In the genomic region with DNA sequence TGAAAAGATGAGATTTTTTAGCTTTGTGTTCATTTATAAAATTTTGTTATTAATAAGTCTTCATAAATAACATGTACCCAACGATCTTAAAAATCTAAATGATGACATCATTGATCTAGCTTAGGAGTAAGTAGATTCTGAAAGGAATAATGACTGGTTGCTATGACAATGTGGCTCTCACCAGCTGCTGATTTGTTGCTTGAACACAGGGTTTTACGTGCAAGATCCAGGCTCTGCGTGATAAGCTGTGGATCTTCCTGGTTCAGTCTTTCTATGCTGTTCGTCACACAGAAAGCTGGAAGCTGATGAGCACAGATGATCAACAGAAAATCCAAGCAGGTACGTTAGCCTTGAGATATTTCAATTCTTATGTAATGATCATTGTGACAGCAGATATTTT, we compare ENCODE assay signal across 2 cellular contexts.
TF ChIP-seq lines count a peak whose summit lies in the region.

No MANE protein-coding gene starts in this region.

TF ChIP-seq in IMR-90, 13 proteins besides CTCF, POLR2A, EP300 and RAD21:
- TF ChIP-seq NFE2L2 (IDR thresholded peaks at IDR 0.05; ENCODE audit: low read depth, low read length) (no peak), MXI1 (IDR thresholded peaks at IDR 0.05; ENCODE audit: borderline replicate concordance, low read depth, low read length) (no peak), RFX5 (IDR thresholded peaks at IDR 0.05; ENCODE audit: low read depth, low read length) (no peak), MAZ (IDR thresholded peaks at IDR 0.05; ENCODE audit: borderline replicate concordance, low read depth, low read length) (no peak)
- TF ChIP-seq, protein P1, sequence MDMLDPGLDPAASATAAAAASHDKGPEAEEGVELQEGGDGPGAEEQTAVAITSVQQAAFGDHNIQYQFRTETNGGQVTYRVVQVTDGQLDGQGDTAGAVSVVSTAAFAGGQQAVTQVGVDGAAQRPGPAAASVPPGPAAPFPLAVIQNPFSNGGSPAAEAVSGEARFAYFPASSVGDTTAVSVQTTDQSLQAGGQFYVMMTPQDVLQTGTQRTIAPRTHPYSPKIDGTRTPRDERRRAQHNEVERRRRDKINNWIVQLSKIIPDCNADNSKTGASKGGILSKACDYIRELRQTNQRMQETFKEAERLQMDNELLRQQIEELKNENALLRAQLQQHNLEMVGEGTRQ (IDR thresholded peaks at IDR 0.05; ENCODE audit: low read depth, low read length) = no peak

TF ChIP-seq in neural cell, 6 proteins besides CTCF, POLR2A, EP300 and RAD21:
- TF ChIP-seq SMC3 (conservative IDR thresholded peaks at IDR 0.05; ENCODE audit: poor library complexity) = peak; percentile 42
- TF ChIP-seq TAF1 (IDR thresholded peaks at IDR 0.05; ENCODE audit: low read depth) = peak; percentile 97
- TF ChIP-seq, protein P2, sequence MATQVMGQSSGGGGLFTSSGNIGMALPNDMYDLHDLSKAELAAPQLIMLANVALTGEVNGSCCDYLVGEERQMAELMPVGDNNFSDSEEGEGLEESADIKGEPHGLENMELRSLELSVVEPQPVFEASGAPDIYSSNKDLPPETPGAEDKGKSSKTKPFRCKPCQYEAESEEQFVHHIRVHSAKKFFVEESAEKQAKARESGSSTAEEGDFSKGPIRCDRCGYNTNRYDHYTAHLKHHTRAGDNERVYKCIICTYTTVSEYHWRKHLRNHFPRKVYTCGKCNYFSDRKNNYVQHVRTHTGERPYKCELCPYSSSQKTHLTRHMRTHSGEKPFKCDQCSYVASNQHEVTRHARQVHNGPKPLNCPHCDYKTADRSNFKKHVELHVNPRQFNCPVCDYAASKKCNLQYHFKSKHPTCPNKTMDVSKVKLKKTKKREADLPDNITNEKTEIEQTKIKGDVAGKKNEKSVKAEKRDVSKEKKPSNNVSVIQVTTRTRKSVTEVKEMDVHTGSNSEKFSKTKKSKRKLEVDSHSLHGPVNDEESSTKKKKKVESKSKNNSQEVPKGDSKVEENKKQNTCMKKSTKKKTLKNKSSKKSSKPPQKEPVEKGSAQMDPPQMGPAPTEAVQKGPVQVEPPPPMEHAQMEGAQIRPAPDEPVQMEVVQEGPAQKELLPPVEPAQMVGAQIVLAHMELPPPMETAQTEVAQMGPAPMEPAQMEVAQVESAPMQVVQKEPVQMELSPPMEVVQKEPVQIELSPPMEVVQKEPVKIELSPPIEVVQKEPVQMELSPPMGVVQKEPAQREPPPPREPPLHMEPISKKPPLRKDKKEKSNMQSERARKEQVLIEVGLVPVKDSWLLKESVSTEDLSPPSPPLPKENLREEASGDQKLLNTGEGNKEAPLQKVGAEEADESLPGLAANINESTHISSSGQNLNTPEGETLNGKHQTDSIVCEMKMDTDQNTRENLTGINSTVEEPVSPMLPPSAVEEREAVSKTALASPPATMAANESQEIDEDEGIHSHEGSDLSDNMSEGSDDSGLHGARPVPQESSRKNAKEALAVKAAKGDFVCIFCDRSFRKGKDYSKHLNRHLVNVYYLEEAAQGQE (IDR thresholded peaks at IDR 0.05; ENCODE audit: borderline replicate concordance) = peak; percentile 81
- peak; percentile 41 for TF ChIP-seq MXI1 (conservative IDR thresholded peaks at IDR 0.05; ENCODE audit: poor library complexity, severe bottlenecking)
- no peak for TF ChIP-seq EZH2 (IDR thresholded peaks at IDR 0.05; ENCODE audit: borderline replicate concordance, insufficient read depth, low read length, poor library complexity, severe bottlenecking)
- peak; percentile 99 for TF ChIP-seq POLR2AphosphoS5 (IDR thresholded peaks at IDR 0.05)
